In the genomic region with DNA sequence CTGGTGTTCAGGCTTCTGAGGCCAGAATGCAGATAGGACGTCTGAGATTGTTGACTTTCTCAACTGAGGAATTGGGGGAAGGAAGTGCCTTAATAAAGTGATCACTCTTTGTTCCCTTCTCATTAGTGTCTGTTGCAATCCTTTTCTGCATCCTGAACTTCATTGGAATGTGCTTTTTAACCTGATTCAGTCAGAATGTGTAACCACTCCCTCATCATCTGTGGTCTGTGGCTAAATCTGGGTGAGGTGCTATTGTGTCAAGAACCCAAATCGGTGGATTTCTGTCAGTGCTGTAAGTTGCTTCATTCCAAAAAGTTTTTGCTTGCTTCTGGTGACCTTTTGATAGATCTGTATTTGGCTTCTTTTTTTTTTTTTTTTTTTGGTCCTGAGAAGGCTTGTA, we compare ENCODE assay signal across 1 cellular context.
TF ChIP-seq lines count a peak whose summit lies in the region.

No MANE protein-coding gene starts in this region.

TF ChIP-seq in GM23338, 12 proteins besides CTCF, POLR2A, EP300 and RAD21 (continued from another document):
- no peak for TF ChIP-seq ZNF462 (CRISPR knock-in tag; IDR thresholded peaks at IDR 0.05)
- TF ChIP-seq STAT1 (IDR thresholded peaks at IDR 0.05; ENCODE audit: unreplicated experiment), result no peak
- no peak for TF ChIP-seq CREB1 (CRISPR knock-in tag; IDR thresholded peaks at IDR 0.05; ENCODE audit: low read depth)
- TF ChIP-seq NANOG (IDR thresholded peaks at IDR 0.05; ENCODE audit: borderline replicate concordance), result no peak
- TF ChIP-seq POLR2AphosphoS5 (IDR thresholded peaks at IDR 0.05; ENCODE audit: low read depth), result no peak
- no peak for TF ChIP-seq JUNB (IDR thresholded peaks at IDR 0.05; ENCODE audit: unreplicated experiment)
- TF ChIP-seq REST (IDR thresholded peaks at IDR 0.05; ENCODE audit: unreplicated experiment), result no peak
- TF ChIP-seq EZH2 (IDR thresholded peaks at IDR 0.05; ENCODE audit: low read depth, unreplicated experiment), result no peak
- no peak for TF ChIP-seq ZNF114 (CRISPR knock-in tag; IDR thresholded peaks at IDR 0.05)
- TF ChIP-seq, protein P1, sequence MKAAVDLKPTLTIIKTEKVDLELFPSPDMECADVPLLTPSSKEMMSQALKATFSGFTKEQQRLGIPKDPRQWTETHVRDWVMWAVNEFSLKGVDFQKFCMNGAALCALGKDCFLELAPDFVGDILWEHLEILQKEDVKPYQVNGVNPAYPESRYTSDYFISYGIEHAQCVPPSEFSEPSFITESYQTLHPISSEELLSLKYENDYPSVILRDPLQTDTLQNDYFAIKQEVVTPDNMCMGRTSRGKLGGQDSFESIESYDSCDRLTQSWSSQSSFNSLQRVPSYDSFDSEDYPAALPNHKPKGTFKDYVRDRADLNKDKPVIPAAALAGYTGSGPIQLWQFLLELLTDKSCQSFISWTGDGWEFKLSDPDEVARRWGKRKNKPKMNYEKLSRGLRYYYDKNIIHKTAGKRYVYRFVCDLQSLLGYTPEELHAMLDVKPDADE (IDR thresholded peaks at IDR 0.05), result no peak
- no peak for TF ChIP-seq EZH2phosphoT487 (IDR thresholded peaks at IDR 0.05; ENCODE audit: unreplicated experiment)
TF ChIP-seq in GM23338: peak in this region for 0.
